Comparison of ENCODE assay signal across 8 cellular contexts in the genomic region with DNA sequence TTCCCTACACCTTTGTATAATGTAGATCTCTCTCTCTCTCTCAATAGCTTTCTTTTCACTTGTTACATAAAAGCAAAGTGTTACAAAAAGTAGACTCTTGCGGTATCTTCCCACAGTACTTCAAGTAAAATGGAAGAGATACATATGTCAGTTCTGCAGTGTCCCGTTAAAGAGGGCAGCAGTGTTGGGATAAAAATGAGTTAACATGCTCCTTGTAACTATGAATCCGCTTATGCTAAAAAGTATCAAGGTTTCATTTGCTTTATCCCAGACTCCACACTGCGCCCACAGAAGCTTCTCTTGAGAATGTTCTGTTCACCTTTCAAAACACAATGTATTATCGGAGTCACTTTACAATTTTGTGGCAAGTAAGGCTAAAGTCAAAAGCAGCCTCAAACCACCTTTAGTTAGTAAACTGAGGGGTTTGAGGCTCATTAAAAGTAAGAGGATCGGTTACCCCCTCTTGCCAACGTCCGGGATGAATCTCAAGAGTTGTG. TPM values are rescaled to one million over a fixed set of nuclear protein-coding genes. Genes with fewer than 3 reads are reported as not detected.
DNase-seq lines count a peak whose midpoint lies in the region; ATAC-seq and TF ChIP-seq lines count a peak whose summit lies in the region.

No MANE protein-coding gene starts in this region.

- no peaks in the 10 kb centered on the region for H3K9me3 ChIP-seq in mucosa of descending colon

- ATAC-seq in GM21528 (IDR thresholded peaks at IDR 0.05; ENCODE audit: low FRiP score, unreplicated experiment) (peak; percentile 5), mucosa of descending colon (peak; percentile 3), HG02623 (IDR thresholded peaks at IDR 0.05; ENCODE audit: unreplicated experiment) (no peak)

- H3K4me3 ChIP-seq in mucosa of descending colon = peak overlapping the region; percentile 65

- DNase-seq in CD1c-positive myeloid dendritic cell (ENCODE audit: extremely low spot score) (peak; percentile 16), NCI-H748 (lab: John Stamatoyannopoulos, UW; ENCODE audit: unreplicated experiment) (peak; percentile 51), dedifferentiated amniotic fluid mesenchymal stem cell (ENCODE audit: extremely low spot score) (peak; percentile 20), mucosa of descending colon (peak in 1 of 3 donors; percentile 9), NCI-H526 treated with DMSO at 0.1 percent for 48 hours (lab: John Stamatoyannopoulos, UW) (no peak)
- no peak for DNase-seq in stimulated activated CD4-positive, alpha-beta T cell treated with anti-CD3 and anti-CD28 coated beads, Interleukin-15, amount 100 ng/mL, for 24 hours

- no peak for TF ChIP-seq CTCF in mucosa of descending colon (IDR thresholded peaks at IDR 0.05)

- peaks cover 10% of the 10 kb centered on the region for H3K4me1 ChIP-seq in mucosa of descending colon (ENCODE audit: low read depth)

- H3K36me3 ChIP-seq in mucosa of descending colon (ENCODE audit: low read depth) = peaks cover 4% of the 10 kb centered on the region

- intact Hi-C loops in mucosa of descending colon (cut with DNase I, micrococcal nuclease) = no loop called here

RNA-seq across cellular contexts. Expression of a gene that starts 0.8 kb away (rescaled TPM):
- total RNA-seq in mucosa of descending colon = 10 to 100 TPM; 63.0 to 71.5 (median 68.6) TPM

Comparison
In these comparisons a context has a peak if more than half of its experiments do, and no peak if none do; other contexts are left out.
1. DNase-seq: peak in CD1c-positive myeloid dendritic cell (single experiment), NCI-H748 (single experiment) and dedifferentiated amniotic fluid mesenchymal stem cell (single experiment); none in NCI-H526 treated with DMSO at 0.1 percent for 48 hours (single experiment) and stimulated activated CD4-positive, alpha-beta T cell treated with anti-CD3 and anti-CD28 coated beads, Interleukin-15, amount 100 ng/mL, for 24 hours (single experiment).